Comparison of ENCODE assay signal across 11 cellular contexts in the genomic region with DNA sequence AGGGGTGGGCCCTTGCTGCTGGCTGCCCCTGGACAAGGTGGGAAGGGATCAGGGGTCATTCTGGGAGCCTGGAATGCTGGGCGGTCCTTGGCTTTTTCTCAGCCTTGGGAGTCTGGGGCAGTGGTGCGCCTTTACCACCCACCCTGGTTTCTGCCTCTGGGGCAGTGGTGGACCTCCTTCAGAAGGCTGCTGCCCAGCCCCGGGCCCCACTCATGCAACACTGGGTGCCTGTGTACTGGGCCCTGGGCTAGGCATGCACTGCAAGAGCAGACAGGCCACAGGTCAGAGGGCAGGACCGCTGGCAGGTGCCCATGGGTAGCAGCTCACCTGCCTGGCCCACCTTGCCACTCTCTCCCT. TPM values are rescaled to one million over a fixed set of nuclear protein-coding genes. Genes with fewer than 3 reads are reported as not detected.
DNase-seq lines count a peak whose midpoint lies in the region; FAIRE-seq and TF ChIP-seq lines count a peak whose summit lies in the region.
"Had no signal": no experiment of that assay in that cellular context is flagged by ENCODE, and none has a peak within 500 bp of the region (broad histone marks: within the 10 kb centered on the region; RNA-seq: fewer than 3 reads in every experiment).

No MANE protein-coding gene starts in this region.

- peaks cover 57% of the 10 kb centered on the region for H3K4me1 Mint-ChIP-seq in activated naive CD4-positive, alpha-beta T cell treated with anti-CD3 and anti-CD28 coated beads for 36 hours (ENCODE audit: low read depth)

- intact Hi-C loops in left ventricle myocardium inferior (cut with micrococcal nuclease): no loop called here
- intact Hi-C loops in activated naive CD4-positive, alpha-beta T cell treated with anti-CD3 and anti-CD28 coated beads for 36 hours (cut with micrococcal nuclease): no loop called here

- peak overlapping the region; percentile 60 for H3K4me2 ChIP-seq in parathyroid adenoma (ENCODE audit: low read length)

- DNase-seq in BE2C (peak; percentile 8), RWPE1 (ENCODE audit: low spot score) (no peak), left ventricle myocardium inferior (no peak), GM12891 (ENCODE audit: insufficient read length, low spot score) (no peak), dermis blood vessel endothelial cell (no peak), HTR-8/SVneo (ENCODE audit: insufficient read length, low spot score) (no peak)
- no peak for DNase-seq in activated naive CD4-positive, alpha-beta T cell treated with anti-CD3 and anti-CD28 coated beads for 36 hours
- DNase-seq: NCI-H187 treated with DMSO at 0.1 percent for 48 hours had no signal

- no peak overlapping the region for H2AFZ ChIP-seq in parathyroid adenoma

- POLR2A ChIA-PET in RWPE1 (lab: Yijun Ruan, JAX; ENCODE audit: low non-redundant PET): no interaction called here

- H3K9ac ChIP-seq in parathyroid adenoma: peak overlapping the region; percentile 53

- H3K4me1 ChIP-seq in BE2C: peaks cover 60% of the 10 kb centered on the region
- H3K4me1 ChIP-seq in left ventricle myocardium inferior: peaks cover 97% of the 10 kb centered on the region
- H3K4me1 ChIP-seq in parathyroid adenoma: peaks cover 49% of the 10 kb centered on the region

- H3K36me3 Mint-ChIP-seq in activated naive CD4-positive, alpha-beta T cell treated with anti-CD3 and anti-CD28 coated beads for 36 hours (ENCODE audit: low read depth): no peaks in the 10 kb centered on the region
- H3K36me3 Mint-ChIP-seq: CD8-positive, alpha-beta T cell; type B pancreatic cell had no signal

- no peak for TF ChIP-seq POLR2A in GM12891 (IDR thresholded peaks at IDR 0.05; ENCODE audit: low read depth, low read length)

- H3K27ac Mint-ChIP-seq in activated naive CD4-positive, alpha-beta T cell treated with anti-CD3 and anti-CD28 coated beads for 36 hours: no peak overlapping the region
- H3K27ac Mint-ChIP-seq: type B pancreatic cell had no signal

- CTCF ChIA-PET in RWPE1 (lab: Yijun Ruan, JAX): interaction anchor here (0.6 kb wide), 1 partner anchor 31 kb away, joined by 3 read pairs; no protein-coding TSS in a partner anchor
- CTCF ChIA-PET in activated naive CD4-positive, alpha-beta T cell treated with anti-CD3 and anti-CD28 coated beads for 36 hours (lab: Charles Lee): no interaction called here

- no peak overlapping the region for H3K4me3 Mint-ChIP-seq in activated naive CD4-positive, alpha-beta T cell treated with anti-CD3 and anti-CD28 coated beads for 36 hours
- H3K4me3 Mint-ChIP-seq: type B pancreatic cell had no signal

- peaks cover 14% of the 10 kb centered on the region for H3K79me2 ChIP-seq in parathyroid adenoma

- H3K27ac ChIP-seq in RWPE1 (peak overlapping the region; percentile 99), left ventricle myocardium inferior (replicated peaks) (peak overlapping the region; percentile 94), parathyroid adenoma (peak overlapping the region; percentile 95)

- H3K9me3 Mint-ChIP-seq in activated naive CD4-positive, alpha-beta T cell treated with anti-CD3 and anti-CD28 coated beads for 36 hours: no peaks in the 10 kb centered on the region
- H3K9me3 Mint-ChIP-seq: CD8-positive, alpha-beta T cell; type B pancreatic cell had no signal

- H3K9me3 ChIP-seq in BE2C (no peaks in the 10 kb centered on the region), left ventricle myocardium inferior (replicated peaks) (no peaks in the 10 kb centered on the region), parathyroid adenoma (ENCODE audit: control insufficient read depth, low read length) (no peaks in the 10 kb centered on the region)

- H3K4me3 ChIP-seq in BE2C (ENCODE audit: low read depth, low read length) (no peak overlapping the region), left ventricle myocardium inferior (peak overlapping the region; percentile 55), parathyroid adenoma (ENCODE audit: low read depth, low read length) (peak overlapping the region; percentile 9)

- H3K27me3 ChIP-seq in BE2C: no peaks in the 10 kb centered on the region
- no peaks in the 10 kb centered on the region for H3K27me3 ChIP-seq in left ventricle myocardium inferior (ENCODE audit: low read depth)
- H3K27me3 ChIP-seq in parathyroid adenoma (ENCODE audit: control insufficient read depth, insufficient read depth, low read length): no peaks in the 10 kb centered on the region

- no peak for FAIRE-seq in GM12891 (lab: Jason Lieb, UNC)
- no peak for FAIRE-seq in HTR-8/SVneo (lab: Jason Lieb, UNC)

- H3K27me3 Mint-ChIP-seq in activated naive CD4-positive, alpha-beta T cell treated with anti-CD3 and anti-CD28 coated beads for 36 hours (ENCODE audit: low read depth): no peaks in the 10 kb centered on the region
- H3K27me3 Mint-ChIP-seq: type B pancreatic cell had no signal

- H3K36me3 ChIP-seq in BE2C (no peaks in the 10 kb centered on the region), left ventricle myocardium inferior (no peaks in the 10 kb centered on the region), parathyroid adenoma (ENCODE audit: control insufficient read depth, insufficient read depth, low read length) (no peaks in the 10 kb centered on the region)

- TF ChIP-seq CTCF in BE2C (IDR thresholded peaks at IDR 0.05; ENCODE audit: low read depth, low read length): no peak
- no peak for TF ChIP-seq CTCF in RWPE1 (conservative IDR thresholded peaks at IDR 0.05; ENCODE audit: low read depth)
- TF ChIP-seq CTCF in left ventricle myocardium inferior (IDR thresholded peaks at IDR 0.05; ENCODE audit: borderline replicate concordance): no peak
- no peak for TF ChIP-seq CTCF in parathyroid adenoma (IDR thresholded peaks at IDR 0.05)

TF ChIP-seq in GM12891, 5 proteins besides CTCF, POLR2A, EP300 and RAD21:
- no peak for TF ChIP-seq POU2F2 (IDR thresholded peaks at IDR 0.05; ENCODE audit: low read depth, low read length)
- TF ChIP-seq POLR2AphosphoS5 (IDR thresholded peaks at IDR 0.05; ENCODE audit: low read depth, low read length): no peak
- TF ChIP-seq PAX5 (IDR thresholded peaks at IDR 0.05; ENCODE audit: insufficient read depth, low read length, severe bottlenecking): no peak

RNA-seq across cellular contexts. Expression of a gene that starts 4.3 kb away (rescaled TPM):
- 35.4 TPM for polyA plus RNA-seq in BE2C (2012; ENCODE audit: insufficient read depth, insufficient read length, low read depth)
- total RNA-seq in left ventricle myocardium inferior (24.7 TPM), dermis blood vessel endothelial cell (26.4 and 29.6 TPM in 2 replicates)
- 26.2 TPM for polyA plus RNA-seq in GM12891 (2012; ENCODE audit: low read depth, missing spikeins)
- 10 to 100 TPM; 45.7 to 47.4 TPM for total RNA-seq in activated naive CD4-positive, alpha-beta T cell treated with anti-CD3 and anti-CD28 coated beads for 36 hours

RNA-seq across cellular contexts. Expression of a gene that starts 41.0 kb away (rescaled TPM):
- 47.1 TPM for polyA plus RNA-seq in BE2C (2012; ENCODE audit: insufficient read depth, insufficient read length, low read depth)
- total RNA-seq in left ventricle myocardium inferior (19.4 TPM), dermis blood vessel endothelial cell (119 and 122 TPM in 2 replicates)
- polyA plus RNA-seq in GM12891 (2012; ENCODE audit: low read depth, missing spikeins): 40.6 TPM
- 10 to 100 TPM; 54.2 to 55.0 TPM for total RNA-seq in activated naive CD4-positive, alpha-beta T cell treated with anti-CD3 and anti-CD28 coated beads for 36 hours

RNA-seq across cellular contexts. Expression of a gene that starts 46.5 kb away (rescaled TPM):
- polyA plus RNA-seq in BE2C (2012; ENCODE audit: insufficient read depth, insufficient read length, low read depth): 184 TPM
- 212 TPM for total RNA-seq in left ventricle myocardium inferior
- polyA plus RNA-seq in GM12891 (2012; ENCODE audit: low read depth, missing spikeins): 112 TPM
- total RNA-seq in activated naive CD4-positive, alpha-beta T cell treated with anti-CD3 and anti-CD28 coated beads for 36 hours: 100 to 1,000 TPM; 165 TPM
- 168 and 270 TPM in 2 replicates for total RNA-seq in dermis blood vessel endothelial cell
